ENCODE assay signal across 11 cellular contexts in genomic region chr11:29373725-29374124, GRCh38.
"Had no signal": no experiment of that assay in that cellular context is flagged by ENCODE, and none has a peak within 500 bp of the region (broad histone marks: within the 10 kb centered on the region; RNA-seq: fewer than 3 reads in every experiment).

No MANE protein-coding gene starts in this region.

- H3K27ac ChIP-seq: GM23248 had no signal

- H3K4me3 ChIP-seq: GM23248, GM23338, HAP-1 had no signal

- H3K36me3 ChIP-seq: HAP-1 had no signal

- DNase-seq: GM23248, GOT3, H7, H9, HCEC 1CT, HFFc6 had no signal

- H3K4me3 Mint-ChIP-seq: GM23338, H9, HFFc6 had no signal

- H3K9me3 ChIP-seq: HAP-1 had no signal

- H3K4me2 ChIP-seq: GM23338 had no signal

- H2AFZ ChIP-seq: GM23248, GM23338 had no signal

- FAIRE-seq: H1, H54 had no signal

- ATAC-seq: GM23338, HCT116 had no signal

- H3K4me1 ChIP-seq: HAP-1 had no signal

- H3K27ac Mint-ChIP-seq: GM23338, H9, HFFc6 had no signal

- H3K9ac ChIP-seq: GM23248 had no signal
